In genomic region chr20:36465109-36466080, GRCh38 we compare ENCODE assay signal across 8 cellular contexts.
DNase-seq lines count a peak whose midpoint lies in the region; ATAC-seq, FAIRE-seq and TF ChIP-seq lines count a peak whose summit lies in the region.

No MANE protein-coding gene starts in this region.

- 30 to 33% methylated on average over 12 of the region's 12 CpGs for WGBS in body of pancreas, 2 donors

- TF ChIP-seq POLR2A in body of pancreas (IDR thresholded peaks at IDR 0.05): peak in 1 of 3 donors; percentile 19

- no peaks in the 10 kb centered on the region for H3K9me3 Mint-ChIP-seq in T-helper 2 cell treated with Interferon-gamma antibody and Interleukin-4, amounts not matched to agents 5 μg/mL and 100 μg/mL, for 36 hours

- H3K9me3 ChIP-seq in HEK293 (ENCODE audit: control insufficient read depth, insufficient read depth, low read depth, low read length) (no peaks in the 10 kb centered on the region), body of pancreas (no peaks in the 10 kb centered on the region), kidney (ENCODE audit: control insufficient read depth in 1 of 2, low read length in 2 of 2) (no peaks in the 10 kb centered on the region)

- no peaks in the 10 kb centered on the region for H3K36me3 ChIP-seq in HEK293 (ENCODE audit: control insufficient read depth in 2 of 2, insufficient read depth in 1 of 2, low read length in 2 of 2)
- no peaks in the 10 kb centered on the region for H3K36me3 ChIP-seq in body of pancreas (replicated peaks in 1 of 2; ENCODE audit: insufficient read depth in 1 of 2, low read depth in 2 of 2)
- peaks cover 0 to 2% of the 10 kb centered on the region in 2 donors for H3K36me3 ChIP-seq in kidney (ENCODE audit: control insufficient read depth in 1 of 2, insufficient read depth in 2 of 2, low read length in 2 of 2)

- H3K36me3 Mint-ChIP-seq in T-helper 2 cell treated with Interferon-gamma antibody and Interleukin-4, amounts not matched to agents 5 μg/mL and 100 μg/mL, for 36 hours (ENCODE audit: low read depth): peaks cover 1% of the 10 kb centered on the region

- no peaks in the 10 kb centered on the region for H3K27me3 Mint-ChIP-seq in T-helper 2 cell treated with Interferon-gamma antibody and Interleukin-4, amounts not matched to agents 5 μg/mL and 100 μg/mL, for 36 hours (ENCODE audit: low read depth)

- intact Hi-C loops in body of pancreas (cut with DNase I) (no loop called here), kidney (cut with DNase I) (no loop called here)

- H3K4me1 ChIP-seq in HEK293 (ENCODE audit: control insufficient read depth, insufficient read depth, low read length) (peaks cover 31% of the 10 kb centered on the region), body of pancreas (peaks cover 85% of the 10 kb centered on the region), kidney (ENCODE audit: control insufficient read depth in 1 of 2, insufficient read depth in 1 of 2, low read depth in 1 of 2, low read length in 2 of 2) (peaks cover 43 to 56% of the 10 kb centered on the region in 2 donors)

- peaks cover 58% of the 10 kb centered on the region for H3K4me1 Mint-ChIP-seq in T-helper 2 cell treated with Interferon-gamma antibody and Interleukin-4, amounts not matched to agents 5 μg/mL and 100 μg/mL, for 36 hours (ENCODE audit: low read depth)

- no peak overlapping the region for H3K4me3 ChIP-seq in HEK293 (ENCODE audit: low read depth, low read length)
- no peak overlapping the region for H3K4me3 ChIP-seq in body of pancreas
- H3K4me3 ChIP-seq in kidney (ENCODE audit: low read length in 2 of 2): no peak overlapping the region

- CTCF ChIA-PET in HEK293 (lab: Yijun Ruan, JAX): interaction anchor here (0.6 to 1.9 kb wide), 11 partner anchors 26 to 949 kb away, joined by 3 to 6 read pairs (median 4); no protein-coding TSS in a partner anchor

- POLR2A ChIA-PET in HEK293 (lab: Yijun Ruan, JAX): interaction anchor here (0.6 to 2.4 kb wide), 5 partner anchors 9 to 146 kb away, joined by 3 to 8 read pairs (median 4); no protein-coding TSS in a partner anchor

- peak; percentile 60 for DNase-seq in T-helper 2 cell treated with Interferon-gamma antibody and Interleukin-4, amounts not matched to agents 5 μg/mL and 100 μg/mL, for 36 hours (ENCODE audit: low spot score)
- DNase-seq in body of pancreas (peak in 3 of 4 donors; percentile 47 to 69 (median 56)), kidney (no peak), mesenteric fat pad (ENCODE audit: low spot score) (no peak)
- peak; percentile 28 to 47 for DNase-seq in stimulated activated CD8-positive, alpha-beta memory T cell treated with anti-CD3 and anti-CD28 coated beads, Interleukin-2, amount 100 ng/mL, for 48 hours (ENCODE audit: low read depth in 2 of 2)

- FAIRE-seq in kidney (lab: Jason Lieb, UNC): no peak

- H3K27ac ChIP-seq in 22Rv1 (peak overlapping the region; percentile 87), HEK293 (ENCODE audit: extremely low read depth, low read depth, low read length) (peak overlapping the region; percentile 45; the same call in 1 of the 2 replicates), body of pancreas (peak overlapping the region; percentile 58 to 94 (median 94)), kidney (ENCODE audit: low read depth in 2 of 2, low read length in 2 of 2) (peak overlapping the region; percentile 3 to 16)

- ATAC-seq in body of pancreas (no peak), HG02970 (IDR thresholded peaks at IDR 0.05; ENCODE audit: low FRiP score, unreplicated experiment) (no peak)

- no peaks in the 10 kb centered on the region for H3K27me3 ChIP-seq in body of pancreas

- TF ChIP-seq CTCF in 22Rv1 (IDR thresholded peaks at IDR 0.05) (no peak), HEK293 (tag by site-specific recombination; IDR thresholded peaks at IDR 0.05) (no peak), body of pancreas (IDR thresholded peaks at IDR 0.05) (no peak), kidney (IDR thresholded peaks at IDR 0.05; ENCODE audit: borderline replicate concordance, extremely low read depth, insufficient read depth) (no peak)

- H3K4me3 Mint-ChIP-seq in T-helper 2 cell treated with Interferon-gamma antibody and Interleukin-4, amounts not matched to agents 5 μg/mL and 100 μg/mL, for 36 hours: peak overlapping the region; percentile 84

- peak overlapping the region; percentile 88 for H3K27ac Mint-ChIP-seq in T-helper 2 cell treated with Interferon-gamma antibody and Interleukin-4, amounts not matched to agents 5 μg/mL and 100 μg/mL, for 36 hours

- peak overlapping the region in 1 of 2 donors; percentile 38 for H3K9ac ChIP-seq in kidney (ENCODE audit: low read length in 2 of 2)

TF ChIP-seq in HEK293, 187 proteins besides CTCF, POLR2A, EP300 and RAD21 (continues in another document):
- TF ChIP-seq HOXC10 (CRISPR knock-in tag; IDR thresholded peaks at IDR 0.05) (no peak), ZEB2 (tag by site-specific recombination; IDR thresholded peaks at IDR 0.05) (peak; percentile 72), HIC1 (tag by site-specific recombination; IDR thresholded peaks at IDR 0.05) (peak; percentile 43; the same call in 1 of the 2 replicates), ZNF555 (tag by site-specific recombination; conservative IDR thresholded peaks at IDR 0.05) (no peak), ZNF473 (tag by site-specific recombination; IDR thresholded peaks at IDR 0.05) (no peak), ZNF398 (tag by site-specific recombination; IDR thresholded peaks at IDR 0.05) (no peak), PRDM4 (tag by site-specific recombination; IDR thresholded peaks at IDR 0.05) (no peak), ZNF600 (tag by site-specific recombination; IDR thresholded peaks at IDR 0.05) (peak; percentile 80), ZBTB1 (tag by site-specific recombination; IDR thresholded peaks at IDR 0.05) (no peak), HOXA7 (CRISPR knock-in tag; IDR thresholded peaks at IDR 0.05; ENCODE audit: borderline replicate concordance) (no peak), KLF17 (tag by site-specific recombination; IDR thresholded peaks at IDR 0.05) (peak; percentile 69; the same call in 1 of the 2 replicates), KLF1 (tag by site-specific recombination; IDR thresholded peaks at IDR 0.05) (peak; percentile 81), SP2 (tag by site-specific recombination; IDR thresholded peaks at IDR 0.05) (peak; percentile 65), ZNF19 (tag by site-specific recombination; IDR thresholded peaks at IDR 0.05; ENCODE audit: low read depth) (no peak), OSR2 (tag by site-specific recombination; IDR thresholded peaks at IDR 0.05) (peak; percentile 75)

Comparison
In these comparisons a context has a peak if more than half of its experiments do, and no peak if none do; other contexts are left out.
1. H3K27ac ChIP-seq: peak in every context shown above with its lines; median percentile 94 in body of pancreas; 87 in 22Rv1; 45 in HEK293; 10 in kidney.
2. DNase-seq: peak in T-helper 2 cell treated with Interferon-gamma antibody and Interleukin-4, amounts not matched to agents 5 μg/mL and 100 μg/mL, for 36 hours (single experiment), body of pancreas (3 of 4) and stimulated activated CD8-positive, alpha-beta memory T cell treated with anti-CD3 and anti-CD28 coated beads, Interleukin-2, amount 100 ng/mL, for 48 hours (2 of 2); none in kidney (single experiment) and mesenteric fat pad (single experiment).